Comparison of ENCODE assay signal across 23 cellular contexts in the genomic region with DNA sequence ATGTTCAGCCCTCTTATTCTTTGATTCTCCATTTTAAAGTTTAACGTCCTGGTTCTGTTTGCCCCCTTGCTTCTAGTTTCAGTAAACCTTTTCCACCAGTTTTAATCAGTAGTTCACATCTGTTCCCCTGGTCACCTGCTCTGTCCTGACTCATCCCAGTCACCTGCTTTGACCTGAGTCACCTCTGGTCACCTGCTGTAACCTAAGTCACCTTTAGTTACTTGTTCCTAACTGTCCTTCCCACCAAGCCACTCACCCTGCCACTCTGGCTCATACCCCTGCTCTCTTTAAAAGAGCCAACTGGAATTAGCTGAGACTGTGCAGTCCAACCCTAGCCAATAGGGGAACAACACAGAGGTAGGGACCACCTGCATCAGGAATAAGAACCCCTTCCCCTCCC. TPM values are rescaled to one million over a fixed set of nuclear protein-coding genes. Genes with fewer than 3 reads are reported as not detected.
DNase-seq lines count a peak whose midpoint lies in the region; TF ChIP-seq lines count a peak whose summit lies in the region.
"Had no signal": no experiment of that assay in that cellular context is flagged by ENCODE, and none has a peak within 500 bp of the region (broad histone marks: within the 10 kb centered on the region; RNA-seq: fewer than 3 reads in every experiment).

No MANE protein-coding gene starts in this region.

- no peaks in the 10 kb centered on the region for H3K79me1 ChIP-seq in H9 (ENCODE audit: insufficient read depth, low read depth, low read length, poor library complexity, severe bottlenecking)

- no peak overlapping the region for H2BK12ac ChIP-seq in H9 (ENCODE audit: insufficient read length, low read depth, low read length)

- no peak overlapping the region for H3K27ac ChIP-seq in H9 (ENCODE audit: insufficient read length, low read depth, low read length)
- H3K27ac ChIP-seq: A549, BLaER1, HL-60 had no signal

- no peaks in the 10 kb centered on the region for H3K27me3 Mint-ChIP-seq in Calu3 (ENCODE audit: unreplicated experiment)
- H3K27me3 Mint-ChIP-seq in H9 (ENCODE audit: low read depth), result no peaks in the 10 kb centered on the region
- peaks cover 3% of the 10 kb centered on the region for H3K27me3 Mint-ChIP-seq in brain
- H3K27me3 Mint-ChIP-seq in nephron (ENCODE audit: low read depth), result no peaks in the 10 kb centered on the region

- no peaks in the 10 kb centered on the region for H3K36me3 Mint-ChIP-seq in Calu3 (ENCODE audit: insufficient read depth, unreplicated experiment)
- peaks cover 0 to 6% (median 0%) of the 10 kb centered on the region in 3 experiments; a peak in 2 of 7 replicates for H3K36me3 Mint-ChIP-seq in H9 (ENCODE audit: insufficient read depth in 1 of 3, low read depth in 3 of 3)
- H3K36me3 Mint-ChIP-seq in brain, result no peaks in the 10 kb centered on the region
- H3K36me3 Mint-ChIP-seq in nephron (ENCODE audit: low read depth), result no peaks in the 10 kb centered on the region
- H3K36me3 Mint-ChIP-seq: CD8-positive, alpha-beta T cell had no signal

- peaks cover 19% of the 10 kb centered on the region for H3K4me1 ChIP-seq in H9 (ENCODE audit: insufficient read depth, low read length)
- H3K4me1 ChIP-seq: A549, BLaER1 had no signal

- H4K8ac ChIP-seq in H9 (replicated peaks; ENCODE audit: insufficient read length, low read depth, low read length), result no peak overlapping the region

- H3K4ac ChIP-seq in H9 (ENCODE audit: low read depth, low read length), result no peak overlapping the region

- no peak overlapping the region for H3K23ac ChIP-seq in H9 (ENCODE audit: insufficient read length, low read depth, low read length)

- no peak overlapping the region for H3K4me2 ChIP-seq in H9 (ENCODE audit: insufficient read depth, insufficient read length, low read length)
- H3K4me2 ChIP-seq: A549, BLaER1 had no signal

- H3K4me1 Mint-ChIP-seq in Calu3 (ENCODE audit: low read depth, unreplicated experiment) (peaks cover 24% of the 10 kb centered on the region), H9 (peaks cover 69 to 73% of the 10 kb centered on the region in 2 experiments), brain (peaks cover 37% of the 10 kb centered on the region), nephron (peaks cover 50% of the 10 kb centered on the region)

- H2BK20ac ChIP-seq in H9 (ENCODE audit: low read depth, low read length, poor library complexity, severe bottlenecking), result no peak overlapping the region

- peaks cover 91% of the 10 kb centered on the region for H3K79me2 ChIP-seq in H9 (ENCODE audit: insufficient read depth, low read length)

- H3T11ph ChIP-seq in H9 (ENCODE audit: low read length), result no peak overlapping the region

- H2BK15ac ChIP-seq in H9 (ENCODE audit: low read depth, low read length), result no peak overlapping the region

- no peaks in the 10 kb centered on the region for H3K27me3 ChIP-seq in H9 (ENCODE audit: insufficient read depth, low read length)
- H3K27me3 ChIP-seq: BLaER1 had no signal

- H2BK5ac ChIP-seq in H9 (ENCODE audit: insufficient read length, low read length), result no peak overlapping the region

- H2BK120ac ChIP-seq in H9 (ENCODE audit: low read depth, low read length, poor library complexity, severe bottlenecking), result no peak overlapping the region

- TF ChIP-seq CTCF in Calu3 (IDR thresholded peaks at IDR 0.05; ENCODE audit: unreplicated experiment), result no peak
- no peak for TF ChIP-seq CTCF in H9 (conservative IDR thresholded peaks at IDR 0.05)
- TF ChIP-seq CTCF in brain (conservative IDR thresholded peaks at IDR 0.05), result no peak
- TF ChIP-seq CTCF in nephron (IDR thresholded peaks at IDR 0.05; ENCODE audit: unreplicated experiment in 3 of 3), result no peak

- no peaks in the 10 kb centered on the region for H4K20me1 ChIP-seq in H9 (ENCODE audit: control insufficient read depth, insufficient read depth, insufficient read length)
- H4K20me1 ChIP-seq: BLaER1 had no signal

- H3K4me3 Mint-ChIP-seq in Calu3 (ENCODE audit: low read depth, unreplicated experiment) (peak overlapping the region; percentile 5), H9 (no peak overlapping the region), brain (peak overlapping the region in 2 of 5 experiments; percentile 16 to 22), nephron (peak overlapping the region in 2 of 3 experiments; percentile 27 to 32)
- H3K4me3 Mint-ChIP-seq: CD8-positive, alpha-beta T cell had no signal

- no CpG with 5 or more reads among the region's 1 CpG for WGBS in H9 (ENCODE audit: extremely low coverage, insufficient read length, low lambda C conversion rate)

- no peak overlapping the region for H4K5ac ChIP-seq in H9 (ENCODE audit: insufficient read length, low read depth, low read length)

- DNase-seq in Calu3 (no peak), H9 (no peak), CD1c-positive myeloid dendritic cell (ENCODE audit: extremely low spot score) (no peak), AML-193 (lab: John Stamatoyannopoulos, UW) (no peak), posterior vena cava (ENCODE audit: low spot score) (no peak)
- no peak for DNase-seq in activated CD8-positive, alpha-beta memory T cell treated with anti-CD3 and anti-CD28 coated beads, Interleukin-2, amount 50 U/mL, for 48 hours
- DNase-seq: CD8-positive, alpha-beta T cell; DMS79 treated with DMSO at 0.1 percent for 48 hours; Kasumi-1; MG63; NCI-H1092; NCI-H1436 treated with DMSO at 0.1 percent for 48 hours; NCI-H2029; NCI-H526 treated with DMSO at 0.1 percent for 48 hours; NK-92 treated with Interleukin-12 subunit alpha and Interleukin-12 subunit beta, amount 100 ng/mL, for 24 hours had no signal

- H3K56ac ChIP-seq in H9 (ENCODE audit: insufficient read length, low read depth, low read length), result no peak overlapping the region

- no peak overlapping the region for H4K91ac ChIP-seq in H9 (ENCODE audit: insufficient read length, low read depth, low read length)

- H2AK5ac ChIP-seq in H9 (ENCODE audit: insufficient read length, low read length), result no peak overlapping the region

- CTCF ChIA-PET in Calu3 (lab: Charles Lee), result no interaction called here

- H3K9me3 ChIP-seq in H9 (ENCODE audit: control insufficient read depth, low read depth, low read length), result no peaks in the 10 kb centered on the region
- H3K9me3 ChIP-seq: A549, BLaER1, HAP-1, MG63 had no signal

- no peak overlapping the region for H2AFZ ChIP-seq in H9 (ENCODE audit: low read length)

- H3K9ac ChIP-seq in H9 (ENCODE audit: extremely low read depth, insufficient read length, low read length), result no peak overlapping the region
- H3K9ac ChIP-seq: BLaER1 had no signal

- no peak overlapping the region for H3K18ac ChIP-seq in H9 (ENCODE audit: insufficient read length, low read depth, low read length)

- no peaks in the 10 kb centered on the region for H3K9me3 Mint-ChIP-seq in Calu3 (ENCODE audit: low read depth, unreplicated experiment)
- no peaks in the 10 kb centered on the region for H3K9me3 Mint-ChIP-seq in H9
- no peaks in the 10 kb centered on the region for H3K9me3 Mint-ChIP-seq in brain
- H3K9me3 Mint-ChIP-seq in nephron, result no peaks in the 10 kb centered on the region
- H3K9me3 Mint-ChIP-seq: CD8-positive, alpha-beta T cell had no signal

- no peaks in the 10 kb centered on the region for H3K23me2 ChIP-seq in H9 (ENCODE audit: insufficient read length, low read depth, low read length, poor library complexity, severe bottlenecking)

- intact Hi-C loops in Calu3 (cut with micrococcal nuclease; ENCODE audit: unreplicated experiment) (loop anchor here (10.0 kb wide), 1 partner anchor 257 kb away; no protein-coding TSS in a partner anchor), posterior vena cava (cut with DNase I) (no loop called here)

- H3K27ac Mint-ChIP-seq in Calu3 (ENCODE audit: unreplicated experiment) (peak overlapping the region; percentile 60), H9 (peak overlapping the region; percentile 49 to 90 (median 70); a peak in 5 of 7 replicates), brain (peak overlapping the region in 3 of 5 experiments; percentile 36 to 85 (median 74)), nephron (peak overlapping the region in 1 of 3 experiments; percentile 79)
- H3K27ac Mint-ChIP-seq: CD8-positive, alpha-beta T cell had no signal

- no TSS peak for BruUV-seq in Calu3 (replicated peaks; lab: Mats Ljungman, UMichigan)

- H3K14ac ChIP-seq in H9 (ENCODE audit: insufficient read depth, low read length), result no peak overlapping the region

RNA-seq across cellular contexts. Expression of a gene that starts 43.0 kb away (rescaled TPM):
- total RNA-seq in Calu3 (2022) (53.3 and 54.7 TPM in 2 replicates), H9 (2021) (335 and 354 TPM in 2 replicates), posterior vena cava (10 to 100 TPM; 18.6 to 24.9 TPM)
- 34.2 TPM for polyA plus RNA-seq in brain (ENCODE audit: insufficient read depth, low read depth, low replicate concordance)
- total RNA-seq: CD8-positive, alpha-beta T cell; G401; OCI-LY7 had no signal

Comparison
In these comparisons a context has a peak if more than half of its experiments do, and no peak if none do; other contexts are left out.
1. H3K4me3 Mint-ChIP-seq: peak in Calu3 (single experiment) and nephron (2 of 3); none in H9 (0 of 2).